Comparison of ENCODE assay signal across 8 cellular contexts in genomic region chr14:90758028-90758889, GRCh38. TPM values are rescaled to one million over a fixed set of nuclear protein-coding genes. Genes with fewer than 3 reads are reported as not detected.
DNase-seq lines count a peak whose midpoint lies in the region; ATAC-seq and TF ChIP-seq lines count a peak whose summit lies in the region.

No MANE protein-coding gene starts in this region.

- WGBS in SK-N-SH (ENCODE audit: low lambda C conversion rate) = 12% methylated on average over 31 of the region's 71 CpGs
- 1 to 2% methylated on average over 30 to 59 of the region's 71 CpGs for WGBS in tibial nerve, 2 donors

- peaks cover 15% of the 10 kb centered on the region for H3K4me1 Mint-ChIP-seq in HFFc6 (ENCODE audit: low read depth)
- H3K4me1 Mint-ChIP-seq in activated naive CD8-positive, alpha-beta T cell (ENCODE audit: low read depth) = peaks cover 21% of the 10 kb centered on the region

- peak; percentile 86 for TF ChIP-seq RAD21 in SK-N-SH (IDR thresholded peaks at IDR 0.05; ENCODE audit: low read length)

- peak; percentile 96 for TF ChIP-seq CTCF in GM10266 (IDR thresholded peaks at IDR 0.05; ENCODE audit: control insufficient read depth, insufficient read depth, low read depth, missing control alignments)
- TF ChIP-seq CTCF in HFFc6 (IDR thresholded peaks at IDR 0.05) = peak; percentile 89
- peak; percentile 74 for TF ChIP-seq CTCF in SK-N-SH (IDR thresholded peaks at IDR 0.05)
- peak; percentile 88 for TF ChIP-seq CTCF in parathyroid adenoma (IDR thresholded peaks at IDR 0.05)
- peak; percentile 86 to 97 (median 94) for TF ChIP-seq CTCF in tibial nerve (IDR thresholded peaks at IDR 0.05)

- H3K9me3 ChIP-seq in SK-N-SH (peaks cover 5% of the 10 kb centered on the region; the same call in 1 of the 2 replicates), parathyroid adenoma (ENCODE audit: control insufficient read depth, low read length) (no peaks in the 10 kb centered on the region), tibial nerve (peaks cover 0 to 8% (median under 1%) of the 10 kb centered on the region in 4 donors)

- H3K9me3 Mint-ChIP-seq in HFFc6 = peaks cover 9% of the 10 kb centered on the region
- H3K9me3 Mint-ChIP-seq in activated naive CD8-positive, alpha-beta T cell (ENCODE audit: low read depth) = peaks cover 6% of the 10 kb centered on the region

- H3K9me2 ChIP-seq in SK-N-SH = no peaks in the 10 kb centered on the region

- POLR2A ChIA-PET in SK-N-SH (lab: Yijun Ruan, JAX) = interaction anchor here (0.5 to 2.5 kb wide), 8 partner anchors 19 to 493 kb away, joined by 3 to 11 read pairs (median 3); partner anchors contain the start of gene CALM1

- intact Hi-C loops in Right ventricle myocardium superior (cut with DNase I) = no loop called here

- H3K4me1 ChIP-seq in SK-N-SH (ENCODE audit: control insufficient read depth in 1 of 2, insufficient read depth in 2 of 2, low read depth in 1 of 2, low read length in 1 of 2) (peaks cover 9 to 21% of the 10 kb centered on the region in 2 experiments; a peak in 3 of 4 replicates), parathyroid adenoma (peaks cover 5% of the 10 kb centered on the region), tibial nerve (peaks cover 0 to 19% (median 11%) of the 10 kb centered on the region in 4 donors)

- peaks cover 9% of the 10 kb centered on the region; the same call in 1 of the 2 replicates for H3K36me3 Mint-ChIP-seq in HFFc6 (ENCODE audit: low read depth)
- H3K36me3 Mint-ChIP-seq in activated naive CD8-positive, alpha-beta T cell = peaks cover 6% of the 10 kb centered on the region

- TF ChIP-seq POLR2A in tibial nerve (IDR thresholded peaks at IDR 0.05) = peak; percentile 26 to 55

- CTCF ChIA-PET in SK-N-SH (lab: Yijun Ruan, JAX) = interaction anchor here (0.6 to 5.7 kb wide), 60 partner anchors 9 to 500 kb away, joined by 3 to 61 read pairs (median 6); partner anchors contain the start of gene CALM1

- H3K4me3 ChIP-seq in SK-N-SH (ENCODE audit: low read depth in 2 of 2, low read length in 1 of 2) (peak overlapping the region; percentile 52 to 71), parathyroid adenoma (ENCODE audit: low read depth, low read length) (peak overlapping the region; percentile 64), tibial nerve (peak overlapping the region; percentile 35 to 63 (median 52))

- no peak for TF ChIP-seq EP300 in SK-N-SH (IDR thresholded peaks at IDR 0.05; ENCODE audit: borderline replicate concordance in 1 of 2, low read depth in 1 of 2, low read length in 1 of 2)
- peak in 1 of 2 donors; percentile 74 for TF ChIP-seq EP300 in tibial nerve (IDR thresholded peaks at IDR 0.05)

- peak overlapping the region; percentile 90 for H3K4me2 ChIP-seq in SK-N-SH
- H3K4me2 ChIP-seq in parathyroid adenoma (ENCODE audit: low read length) = peak overlapping the region; percentile 93

- peak overlapping the region; percentile 67 for H3K9ac ChIP-seq in SK-N-SH
- peak overlapping the region; percentile 49 for H3K9ac ChIP-seq in parathyroid adenoma

- H3K27me3 ChIP-seq in SK-N-SH (ENCODE audit: insufficient read depth) (no peaks in the 10 kb centered on the region), parathyroid adenoma (ENCODE audit: control insufficient read depth, insufficient read depth, low read length) (no peaks in the 10 kb centered on the region), tibial nerve (no peaks in the 10 kb centered on the region)

- peaks cover 4% of the 10 kb centered on the region for H3K27me3 Mint-ChIP-seq in HFFc6 (ENCODE audit: insufficient read depth)
- peaks cover 2% of the 10 kb centered on the region for H3K27me3 Mint-ChIP-seq in activated naive CD8-positive, alpha-beta T cell

- DNase-seq in GM10266 (ENCODE audit: extremely low spot score) = peak; percentile 98
- peak; percentile 81 for DNase-seq in HFFc6
- peak; percentile 95 for DNase-seq in NAMALWA (ENCODE audit: low spot score)
- DNase-seq in SK-N-SH = peak; percentile 100
- DNase-seq in Right ventricle myocardium superior = peak; percentile 96
- DNase-seq in tibial nerve (ENCODE audit: low spot score in 2 of 2) = peak; percentile 82 to 86

- peak overlapping the region; percentile 86 for H3K4me3 Mint-ChIP-seq in HFFc6
- peak overlapping the region; percentile 83 for H3K4me3 Mint-ChIP-seq in activated naive CD8-positive, alpha-beta T cell

- H3K27ac ChIP-seq in SK-N-SH (ENCODE audit: low read depth in 2 of 2, low read length in 1 of 2) (peak overlapping the region; percentile 41 to 64; a peak in 3 of 4 replicates), parathyroid adenoma (peak overlapping the region; percentile 79), tibial nerve (peak overlapping the region; percentile 84 to 96 (median 93))

- peak; percentile 93 for ATAC-seq in Right ventricle myocardium superior (ENCODE audit: poor library complexity)

- H2AFZ ChIP-seq in SK-N-SH (ENCODE audit: low read depth) = peak overlapping the region; percentile 95
- peak overlapping the region; percentile 92 for H2AFZ ChIP-seq in parathyroid adenoma

- H3K79me2 ChIP-seq in SK-N-SH (ENCODE audit: insufficient read depth) (peaks cover under 1% of the 10 kb centered on the region; the same call in 1 of the 2 replicates), parathyroid adenoma (peaks cover 8% of the 10 kb centered on the region)

- H3K36me3 ChIP-seq in SK-N-SH (replicated peaks in 1 of 2; ENCODE audit: control insufficient read depth in 1 of 2, insufficient read depth in 2 of 2, low read length in 1 of 2) = peaks cover 0 to 5% of the 10 kb centered on the region in 2 experiments
- no peaks in the 10 kb centered on the region for H3K36me3 ChIP-seq in parathyroid adenoma (ENCODE audit: control insufficient read depth, insufficient read depth, low read length)
- H3K36me3 ChIP-seq in tibial nerve = no peaks in the 10 kb centered on the region

- H3F3A ChIP-seq in SK-N-SH (replicated peaks; ENCODE audit: insufficient read depth) = peaks cover 3% of the 10 kb centered on the region

- peak overlapping the region; percentile 91 for H3K27ac Mint-ChIP-seq in HFFc6
- H3K27ac Mint-ChIP-seq in activated naive CD8-positive, alpha-beta T cell = peak overlapping the region; percentile 73

- H4K20me1 ChIP-seq in SK-N-SH (ENCODE audit: insufficient read depth) = no peaks in the 10 kb centered on the region

TF ChIP-seq in SK-N-SH, 30 proteins besides CTCF, POLR2A, EP300 and RAD21:
- no peak; the same call in 1 of the 2 replicates for TF ChIP-seq MAX (IDR thresholded peaks at IDR 0.05; ENCODE audit: low read depth)
- no peak for TF ChIP-seq RCOR1 (IDR thresholded peaks at IDR 0.05; ENCODE audit: low read length)
- peak; percentile 85 for TF ChIP-seq NRF1 (IDR thresholded peaks at IDR 0.05; ENCODE audit: low read depth, low read length)
- TF ChIP-seq SMC3 (IDR thresholded peaks at IDR 0.05; ENCODE audit: low read depth, low read length) = peak; percentile 90
- peak; percentile 36 for TF ChIP-seq CHD2 (IDR thresholded peaks at IDR 0.05; ENCODE audit: low read length, partially characterized antibody)
- no peak for TF ChIP-seq POLR2AphosphoS5 (IDR thresholded peaks at IDR 0.05; ENCODE audit: low read depth, low read length)
- no peak for TF ChIP-seq TAF1 (IDR thresholded peaks at IDR 0.05; ENCODE audit: borderline replicate concordance, low read depth, low read length)
- TF ChIP-seq USF1 (IDR thresholded peaks at IDR 0.05; ENCODE audit: borderline replicate concordance, low read depth) = no peak
- no peak for TF ChIP-seq FOXM1 (IDR thresholded peaks at IDR 0.05; ENCODE audit: low read depth)
- TF ChIP-seq TCF12 (IDR thresholded peaks at IDR 0.05) = no peak
- no peak for TF ChIP-seq MXI1 (IDR thresholded peaks at IDR 0.05; ENCODE audit: low read depth, low read length)
- no peak for TF ChIP-seq FOXJ3 (CRISPR knock-in tag; IDR thresholded peaks at IDR 0.05)
- TF ChIP-seq EZH2phosphoT487 (IDR thresholded peaks at IDR 0.05; ENCODE audit: borderline replicate concordance, low read depth) = no peak
- TF ChIP-seq TEAD4 (IDR thresholded peaks at IDR 0.05; ENCODE audit: borderline replicate concordance, insufficient read depth) = no peak
- no peak for TF ChIP-seq GATA2 (CRISPR knock-in tag; IDR thresholded peaks at IDR 0.05)

RNA-seq across cellular contexts. Expression of gene TTC7B, which starts 58.0 kb away (rescaled TPM):
- 10 to 100 TPM; 34.6 to 46.9 (median 40.9) TPM for total RNA-seq in HFFc6 (2021; fragmentation: NEBNext Ultra II Directional; extraction: Animal tissue kit (Norgen Biotek cat#: 25700))
- 42.5 and 43.1 TPM in 2 replicates for polyA plus RNA-seq in SK-N-SH (2012; rRNA removed)
- polyA plus RNA-seq in SK-N-SH (2012; cell fraction: cytosol; rRNA removed) = 36.2 and 41.2 TPM in 2 replicates
- 32.3 and 42.8 TPM in 2 replicates for polyA plus RNA-seq in SK-N-SH (2012; cell fraction: nucleus; rRNA removed)
- total RNA-seq in Right ventricle myocardium superior (60.3 TPM), tibial nerve (10 to 100 TPM; 25.9 to 44.1 (median 34.4) TPM)

Comparison
In these comparisons a context has a peak if more than half of its experiments do, and no peak if none do; other contexts are left out.
1. Peak in every context shown above with its lines: DNase-seq, ATAC-seq, H3K4me3 ChIP-seq and H3K27ac ChIP-seq.